Comparison of ENCODE assay signal across 15 cellular contexts in genomic region chr10:876442-876841, GRCh38. TPM values are rescaled to one million over a fixed set of nuclear protein-coding genes. Genes with fewer than 3 reads are reported as not detected.
DNase-seq lines count a peak whose midpoint lies in the region; ATAC-seq and TF ChIP-seq lines count a peak whose summit lies in the region.
"Had no signal": no experiment of that assay in that cellular context is flagged by ENCODE, and none has a peak within 500 bp of the region (broad histone marks: within the 10 kb centered on the region; RNA-seq: fewer than 3 reads in every experiment).

No MANE protein-coding gene starts in this region.

- no peak overlapping the region for H3K27ac ChIP-seq in CD4-positive, CD25-positive, alpha-beta regulatory T cell (ENCODE audit: insufficient read depth, low read length, poor library complexity, severe bottlenecking)
- peak overlapping the region; percentile 72 to 93 (median 78) for H3K27ac ChIP-seq in gastrocnemius medialis
- H3K27ac ChIP-seq in gastroesophageal sphincter: no peak overlapping the region
- H3K27ac ChIP-seq: BLaER1 treated with 17β-estradiol and CSF1 and Interleukin-3, amounts not matched to agents 10 nM and 100 nM; HL-60 had no signal

- WGBS in gastroesophageal sphincter (ENCODE audit: low coverage in 1 of 2), 2 donors: 100% methylated on average over 1 of the region's 2 CpGs; no CpG with 5 or more reads in 1 of the 2 donors

- H3K4me1 Mint-ChIP-seq in CD4-positive, CD25-positive, alpha-beta regulatory T cell: peaks cover 8 to 29% (median 27%) of the 10 kb centered on the region in 4 donors
- H3K4me1 Mint-ChIP-seq in memory B cell (peaks cover 25% of the 10 kb centered on the region), WTC11 (no peaks in the 10 kb centered on the region)
- H3K4me1 Mint-ChIP-seq: GM23338 had no signal

- peaks cover 57% of the 10 kb centered on the region for H3K36me3 ChIP-seq in CD4-positive, CD25-positive, alpha-beta regulatory T cell (ENCODE audit: control insufficient read depth, insufficient read depth, low read length)
- H3K36me3 ChIP-seq in gastrocnemius medialis (peaks cover 0 to 11% of the 10 kb centered on the region in 2 donors), gastroesophageal sphincter (peaks cover 0 to 54% of the 10 kb centered on the region in 2 donors)

- CTCF ChIA-PET in WTC11 (lab: Charles Lee): no interaction called here

- peaks cover 57% of the 10 kb centered on the region for H3K36me3 Mint-ChIP-seq in CD4-positive, CD25-positive, alpha-beta regulatory T cell
- peaks cover 39% of the 10 kb centered on the region for H3K36me3 Mint-ChIP-seq in memory B cell
- H3K36me3 Mint-ChIP-seq in WTC11: peaks cover 51% of the 10 kb centered on the region

- no peak for ATAC-seq in CD4-positive, CD25-positive, alpha-beta regulatory T cell (ENCODE audit: low read depth in 2 of 2)
- ATAC-seq in memory B cell (ENCODE audit: low read depth) (no peak), gastrocnemius medialis (no peak), WTC11 (no peak), gastroesophageal sphincter (no peak)
- ATAC-seq: GM23338 had no signal

- H3K27ac Mint-ChIP-seq in CD4-positive, CD25-positive, alpha-beta regulatory T cell: peak overlapping the region in 2 of 3 donors; percentile 52 to 76
- H3K27ac Mint-ChIP-seq in memory B cell (peak overlapping the region; percentile 58), WTC11 (no peak overlapping the region)
- H3K27ac Mint-ChIP-seq: B cell, GM23338, HFFc6 had no signal

- no peaks in the 10 kb centered on the region for H3K9me3 ChIP-seq in CD4-positive, CD25-positive, alpha-beta regulatory T cell (ENCODE audit: control insufficient read depth in 2 of 2, low read length in 2 of 2)
- H3K9me3 ChIP-seq in gastrocnemius medialis (no peaks in the 10 kb centered on the region), gastroesophageal sphincter (no peaks in the 10 kb centered on the region)
- H3K9me3 ChIP-seq: BLaER1 treated with 17β-estradiol and CSF1 and Interleukin-3, amounts not matched to agents 10 nM and 100 nM; Caco-2 had no signal

- no peaks in the 10 kb centered on the region for H3K27me3 ChIP-seq in CD4-positive, CD25-positive, alpha-beta regulatory T cell (ENCODE audit: control insufficient read depth, insufficient read depth, low read length)
- no peaks in the 10 kb centered on the region for H3K27me3 ChIP-seq in gastrocnemius medialis
- H3K27me3 ChIP-seq in gastroesophageal sphincter: no peaks in the 10 kb centered on the region
- H3K27me3 ChIP-seq: BLaER1 treated with 17β-estradiol and CSF1 and Interleukin-3, amounts not matched to agents 10 nM and 100 nM had no signal

- intact Hi-C loops in gastrocnemius medialis (cut with DNase I; ENCODE audit: low total_unique reads): loop anchor here (10.0 kb wide), 1 partner anchor 252 kb away; no protein-coding TSS in a partner anchor

- DNase-seq in CD4-positive, CD25-positive, alpha-beta regulatory T cell: no peak
- peak; percentile 48 for DNase-seq in LHCN-M2 (ENCODE audit: low read depth)
- no peak for DNase-seq in memory B cell (ENCODE audit: low spot score in 2 of 2)
- peak in 1 of 2 donors; percentile 51 for DNase-seq in gastrocnemius medialis
- no peak for DNase-seq in WTC11 (ENCODE audit: low spot score)
- no peak for DNase-seq in NCI-H345 (lab: John Stamatoyannopoulos, UW)
- DNase-seq: Caco-2, HCEC 1CT, HFFc6, IMR-90 had no signal

- no peak for TF ChIP-seq EP300 in gastroesophageal sphincter (IDR thresholded peaks at IDR 0.05)

- no peaks in the 10 kb centered on the region for H3K4me1 ChIP-seq in CD4-positive, CD25-positive, alpha-beta regulatory T cell (ENCODE audit: control insufficient read depth, insufficient read depth, low read length, poor library complexity, severe bottlenecking)
- peaks cover 52 to 54% of the 10 kb centered on the region in 2 donors for H3K4me1 ChIP-seq in gastrocnemius medialis
- H3K4me1 ChIP-seq in gastroesophageal sphincter: peaks cover 0 to 41% (median 14%) of the 10 kb centered on the region in 3 donors
- H3K4me1 ChIP-seq: BLaER1 treated with 17β-estradiol and CSF1 and Interleukin-3, amounts not matched to agents 10 nM and 100 nM had no signal

- H3K27me3 Mint-ChIP-seq in CD4-positive, CD25-positive, alpha-beta regulatory T cell: no peaks in the 10 kb centered on the region
- H3K27me3 Mint-ChIP-seq in memory B cell (no peaks in the 10 kb centered on the region), WTC11 (ENCODE audit: low read depth) (no peaks in the 10 kb centered on the region)
- H3K27me3 Mint-ChIP-seq: B cell had no signal

- H3K9me3 Mint-ChIP-seq in CD4-positive, CD25-positive, alpha-beta regulatory T cell: no peaks in the 10 kb centered on the region
- no peaks in the 10 kb centered on the region for H3K9me3 Mint-ChIP-seq in memory B cell
- H3K9me3 Mint-ChIP-seq in WTC11: no peaks in the 10 kb centered on the region
- H3K9me3 Mint-ChIP-seq: GM23338, HFFc6 had no signal

- no peak overlapping the region for H3K4me3 Mint-ChIP-seq in CD4-positive, CD25-positive, alpha-beta regulatory T cell
- no peak overlapping the region for H3K4me3 Mint-ChIP-seq in memory B cell
- H3K4me3 Mint-ChIP-seq in WTC11: no peak overlapping the region
- H3K4me3 Mint-ChIP-seq: B cell, GM23338, HFFc6 had no signal

- in situ Hi-C loops in gastrocnemius medialis (cut with MboI; ENCODE audit: low sequenced_read_pairs in 4 of 4): no loop called here

- no peak for TF ChIP-seq POLR2A in gastrocnemius medialis (IDR thresholded peaks at IDR 0.05)
- no peak for TF ChIP-seq POLR2A in gastroesophageal sphincter (IDR thresholded peaks at IDR 0.05)

- H3K4me3 ChIP-seq in CD4-positive, CD25-positive, alpha-beta regulatory T cell (ENCODE audit: low read depth, low read length): no peak overlapping the region
- no peak overlapping the region for H3K4me3 ChIP-seq in gastrocnemius medialis
- H3K4me3 ChIP-seq in gastroesophageal sphincter: no peak overlapping the region
- H3K4me3 ChIP-seq: BLaER1 treated with 17β-estradiol and CSF1 and Interleukin-3, amounts not matched to agents 10 nM and 100 nM; GM23338 had no signal

- no peak for TF ChIP-seq CTCF in gastrocnemius medialis (IDR thresholded peaks at IDR 0.05 in 4 of 5, conservative IDR thresholded peaks at IDR 0.05 in 1 of 5)
- no peak for TF ChIP-seq CTCF in WTC11 (IDR thresholded peaks at IDR 0.05)
- TF ChIP-seq CTCF in gastroesophageal sphincter (IDR thresholded peaks at IDR 0.05): no peak

- POLR2A ChIA-PET in WTC11 (lab: Charles Lee): no interaction called here

TF ChIP-seq in WTC11, 78 proteins besides CTCF, POLR2A, EP300 and RAD21 (continues in another document):
- TF ChIP-seq ZNF512 (CRISPR knock-in tag; IDR thresholded peaks at IDR 0.05; ENCODE audit: borderline replicate concordance) (no peak), E2F4 (CRISPR knock-in tag; IDR thresholded peaks at IDR 0.05; ENCODE audit: borderline replicate concordance, low read depth) (no peak), MLX (CRISPR knock-in tag; IDR thresholded peaks at IDR 0.05) (no peak), PRRX2 (CRISPR knock-in tag; IDR thresholded peaks at IDR 0.05) (no peak), ATF3 (CRISPR knock-in tag; conservative IDR thresholded peaks at IDR 0.05) (no peak), TP53 (CRISPR knock-in tag; IDR thresholded peaks at IDR 0.05) (no peak), JUN (CRISPR knock-in tag; IDR thresholded peaks at IDR 0.05) (no peak), CREB1 (CRISPR knock-in tag; IDR thresholded peaks at IDR 0.05) (no peak)

RNA-seq across cellular contexts. Expression of gene LARP4B, which starts 55.1 kb away (rescaled TPM):
- 82.0 TPM for total RNA-seq in CD4-positive, CD25-positive, alpha-beta regulatory T cell
- polyA plus RNA-seq in CD4-positive, CD25-positive, alpha-beta regulatory T cell: 10 to 100 TPM; 20.5 to 32.1 (median 27.3) TPM
- total RNA-seq in LHCN-M2 (2014; rRNA removed) (30.5 and 32.6 TPM in 2 replicates), gastrocnemius medialis (10 to 100 TPM; 29.7 to 45.6 (median 40.0) TPM), WTC11 (2021) (83.0 to 91.5 TPM (median 87.1 TPM) in 3 replicates), gastroesophageal sphincter (10 to 100 TPM; 24.9 to 47.5 (median 35.2) TPM)
- polyA plus RNA-seq in LHCN-M2 (2012): 21.2 TPM

Comparison
In these comparisons a context has a peak if more than half of its experiments do, and no peak if none do; other contexts are left out.
1. H3K27ac ChIP-seq: peak in gastrocnemius medialis (4 of 4); none in CD4-positive, CD25-positive, alpha-beta regulatory T cell (single experiment) and gastroesophageal sphincter (0 of 4).